Comparison of ENCODE assay signal across 1 cellular context in the genomic region with DNA sequence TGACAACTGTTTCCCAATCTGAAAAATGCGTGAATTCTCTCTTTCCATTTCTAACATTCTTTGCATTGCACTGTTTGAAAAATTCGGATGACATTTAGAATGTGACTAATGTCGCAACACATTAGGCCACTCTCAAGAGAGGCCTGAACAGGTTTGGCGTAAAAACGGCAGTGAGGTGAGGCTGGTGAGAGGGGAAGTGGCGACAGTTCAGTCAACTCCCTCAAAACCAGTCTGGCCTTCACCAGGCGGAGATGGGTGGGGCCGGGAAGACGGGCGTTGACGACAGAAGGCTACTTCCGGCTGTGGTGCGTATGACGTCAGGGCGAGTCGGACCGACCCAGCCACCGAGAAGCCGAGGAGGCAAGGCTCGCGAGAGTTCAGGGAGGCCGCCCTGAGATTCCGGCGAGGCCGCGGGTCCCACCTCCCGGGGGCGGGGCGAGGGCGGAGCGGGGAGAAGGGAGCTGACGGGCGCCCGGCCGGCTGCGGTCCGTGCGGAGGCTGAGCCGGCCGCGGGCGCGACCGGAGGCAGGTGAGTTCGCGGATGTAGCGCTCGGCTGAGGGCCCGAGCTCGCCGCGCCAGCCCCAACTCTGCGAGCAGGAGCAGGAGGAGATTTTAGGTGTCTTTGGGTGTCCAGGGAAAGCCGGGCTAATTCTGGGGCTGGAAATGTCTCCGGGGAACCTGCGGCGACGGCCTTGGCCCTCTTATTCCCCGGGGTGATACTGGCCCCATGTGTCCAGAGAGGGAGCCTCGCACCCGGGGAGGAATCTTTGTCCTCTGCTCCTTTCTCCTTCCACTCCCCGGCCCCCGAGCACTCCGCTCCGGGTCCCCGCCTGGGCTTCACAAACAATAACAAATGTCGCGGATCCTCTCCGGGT.
TF ChIP-seq lines count a peak whose summit lies in the region.

Gene STK38L (plus strand): TSS at position 483 of the 876 bp plus-strand sequence. CDS start 53,435 bp downstream, outside the sequence.

TF ChIP-seq in Ishikawa, 13 proteins besides CTCF, POLR2A, EP300 and RAD21 (continued from another document):
- TF ChIP-seq USF1 (IDR thresholded peaks at IDR 0.05): peak; percentile 9; the same call in 1 of the 2 replicates
- TF ChIP-seq ZBTB7A (IDR thresholded peaks at IDR 0.05; ENCODE audit: low read depth): no peak
- TF ChIP-seq FOXM1 (IDR thresholded peaks at IDR 0.05; ENCODE audit: borderline replicate concordance, low read depth): no peak
- TF ChIP-seq TAF1 (IDR thresholded peaks at IDR 0.05; ENCODE audit: low read depth): peak; percentile 91
- TF ChIP-seq YY1 (IDR thresholded peaks at IDR 0.05; ENCODE audit: low read depth): no peak
- TF ChIP-seq CREB1 (IDR thresholded peaks at IDR 0.05; ENCODE audit: low read depth): peak; percentile 97
- TF ChIP-seq CEBPB (IDR thresholded peaks at IDR 0.05): peak; percentile 86
- peak; percentile 33; the same call in 1 of the 2 replicates for TF ChIP-seq EGR1 (IDR thresholded peaks at IDR 0.05)
